ENCODE assay signal across 20 cellular contexts in genomic region chr2:202821538-202822160, GRCh38.
"Had no signal": no experiment of that assay in that cellular context is flagged by ENCODE, and none has a peak within 500 bp of the region (broad histone marks: within the 10 kb centered on the region; RNA-seq: fewer than 3 reads in every experiment).

No MANE protein-coding gene starts in this region.

- H3K4me3 ChIP-seq: esophagus muscularis mucosa, gastroesophageal sphincter, heart right ventricle, mucosa of descending colon, ovary, psoas muscle had no signal

- H3K36me3 ChIP-seq: ovary had no signal

- H3K27ac ChIP-seq: esophagus muscularis mucosa, gastroesophageal sphincter, heart right ventricle, ovary, psoas muscle had no signal

- H3K9me3 ChIP-seq: esophagus muscularis mucosa, gastroesophageal sphincter, heart right ventricle, mucosa of descending colon, ovary, psoas muscle had no signal

- DNase-seq: activated CD4-positive, alpha-beta T cell treated with anti-CD3 and anti-CD28 coated beads, Interleukin-2, amount 10 ng/mL, durations not matched to agents 7 days and 5 days; activated CD8-positive, alpha-beta T cell treated with anti-CD3 and anti-CD28 coated beads, Interleukin-2, amount 10 ng/mL, durations not matched to agents 7 days and 5 days; activated naive CD4-positive, alpha-beta T cell treated with anti-CD3 and anti-CD28 coated beads for 36 hours; activated naive CD8-positive, alpha-beta T cell treated with anti-CD3 and anti-CD28 coated beads, Interleukin-2, amount 50 U/mL, for 24 hours; activated T-cell treated with anti-CD3 and anti-CD28 coated beads, Interleukin-2, amount 50 U/mL, for 4 hours; cortex of kidney; effector CD8-positive, alpha-beta T cell; heart right ventricle; immature natural killer cell; left ventricle myocardium superior; mucosa of descending colon; naive thymus-derived CD4-positive, alpha-beta T cell; ovary; psoas muscle; right cardiac atrium; stimulated activated CD4-positive, alpha-beta T cell treated with anti-CD3 and anti-CD28 coated beads, Interleukin-2, amount 100 ng/mL, for 24 hours; stimulated activated naive CD8-positive, alpha-beta T cell treated with anti-CD3 and anti-CD28 coated beads, Interleukin-15, amount 100 ng/mL, for 72 hours had no signal

- H3K27me3 ChIP-seq: esophagus muscularis mucosa, gastroesophageal sphincter, heart right ventricle, ovary had no signal

- H3K4me1 ChIP-seq: psoas muscle had no signal

- ATAC-seq: activated CD8-positive, alpha-beta T cell treated with anti-CD3 and anti-CD28 coated beads, Interleukin-2, amount 10 ng/mL, durations not matched to agents 7 days and 5 days; activated naive CD8-positive, alpha-beta T cell treated with anti-CD3 and anti-CD28 coated beads, Interleukin-2, amount 50 U/mL, for 24 hours; activated T-cell treated with anti-CD3 and anti-CD28 coated beads, Interleukin-2, amount 50 U/mL, for 4 hours; gastroesophageal sphincter; heart right ventricle; left ventricle myocardium superior; mucosa of descending colon; naive thymus-derived CD4-positive, alpha-beta T cell; psoas muscle; right cardiac atrium; stimulated activated naive CD8-positive, alpha-beta T cell treated with anti-CD3 and anti-CD28 coated beads, Interleukin-15, amount 100 ng/mL, for 72 hours; WTC11 had no signal
